12 cellular contexts compared by ENCODE assay signal in genomic region chr2:54618646-54619565, GRCh38.
DNase-seq lines count a peak whose midpoint lies in the region; ATAC-seq and TF ChIP-seq lines count a peak whose summit lies in the region.
"Had no signal": no experiment of that assay in that cellular context is flagged by ENCODE, and none has a peak within 500 bp of the region (broad histone marks: within the 10 kb centered on the region; RNA-seq: fewer than 3 reads in every experiment).

No MANE protein-coding gene starts in this region.

- in situ Hi-C loops in KBM-7 (cut with MboI; ENCODE audit: low pct_unique_long_range_greater_than_20kb, low sequenced_read_pairs) (no loop called here), HAP-1 (cut with MboI; ENCODE audit: low sequenced_read_pairs) (no loop called here)

- no peaks in the 10 kb centered on the region for H3K27me3 ChIP-seq in spleen (replicated peaks in 1 of 7)
- H3K27me3 ChIP-seq in HAP-1 (ENCODE audit: low read depth): no peaks in the 10 kb centered on the region

- peaks cover 15 to 68% (median 36%) of the 10 kb centered on the region in 6 donors for H3K4me1 ChIP-seq in spleen
- H3K4me1 ChIP-seq in HAP-1: no peaks in the 10 kb centered on the region

- H3K9me3 ChIP-seq in spleen (no peaks in the 10 kb centered on the region), HAP-1 (no peaks in the 10 kb centered on the region)

- H3K36me3 Mint-ChIP-seq in activated T-helper 17 cell treated with anti-CD3 and anti-CD28 coated beads, Interleukin-2, amount 50 U/mL, for 72 hours (ENCODE audit: low read depth): peaks cover 96% of the 10 kb centered on the region

- no peaks in the 10 kb centered on the region for H3K9me3 Mint-ChIP-seq in activated T-helper 17 cell treated with anti-CD3 and anti-CD28 coated beads, Interleukin-2, amount 50 U/mL, for 72 hours

- H3K4me3 ChIP-seq in spleen (no peak overlapping the region), HAP-1 (no peak overlapping the region)

- ATAC-seq in activated T-helper 17 cell treated with anti-CD3 and anti-CD28 coated beads, Interleukin-2, amount 50 U/mL, for 72 hours (replicated peaks): no peak
- no peak for ATAC-seq in HG03565 (IDR thresholded peaks at IDR 0.05; ENCODE audit: unreplicated experiment)
- no peak for ATAC-seq in HG03457 (IDR thresholded peaks at IDR 0.05; ENCODE audit: unreplicated experiment)

- H3K27ac ChIP-seq in spleen: peak overlapping the region; percentile 17 to 87 (median 75)

- peak overlapping the region; percentile 84 for H3K27ac Mint-ChIP-seq in activated T-helper 17 cell treated with anti-CD3 and anti-CD28 coated beads, Interleukin-2, amount 50 U/mL, for 72 hours

- peaks cover 2 to 100% (median 60%) of the 10 kb centered on the region in 6 donors for H3K36me3 ChIP-seq in spleen
- H3K36me3 ChIP-seq in HAP-1 (replicated peaks): peaks cover 66% of the 10 kb centered on the region

- intact Hi-C loops in spleen (cut with DNase I; ENCODE audit: low total_unique reads): no loop called here

- H3K4me3 Mint-ChIP-seq in activated T-helper 17 cell treated with anti-CD3 and anti-CD28 coated beads, Interleukin-2, amount 50 U/mL, for 72 hours: no peak overlapping the region

- H3K4me1 Mint-ChIP-seq in activated T-helper 17 cell treated with anti-CD3 and anti-CD28 coated beads, Interleukin-2, amount 50 U/mL, for 72 hours: peaks cover 14% of the 10 kb centered on the region

- TF ChIP-seq CTCF in spleen (IDR thresholded peaks at IDR 0.05 in 8 of 11, conservative IDR thresholded peaks at IDR 0.05 in 3 of 11): no peak

- DNase-seq in KBM-7 (peak; percentile 14), iris pigment epithelial cell (ENCODE audit: low read depth) (peak; percentile 45), spleen (no peak), HAP-1 (ENCODE audit: low spot score in 2 of 2) (no peak)
- DNase-seq in stimulated activated CD4-positive, alpha-beta T cell treated with anti-CD3 and anti-CD28 coated beads, Interleukin-2, amount 100 ng/mL, for 48 hours: no peak
- DNase-seq: activated gamma-delta T cell treated with Interleukin-2 at 50 U/mL for 16 hours, foreskin fibroblast, NCI-H1694, nucleus accumbens had no signal

- no peak for TF ChIP-seq POLR2A in spleen (IDR thresholded peaks at IDR 0.05)

- 54 to 75% (median 62%) methylated on average over 5 of the region's 5 CpGs for WGBS in spleen, 5 donors

- H3K27me3 Mint-ChIP-seq in activated T-helper 17 cell treated with anti-CD3 and anti-CD28 coated beads, Interleukin-2, amount 50 U/mL, for 72 hours: no peaks in the 10 kb centered on the region

Comparison
In these comparisons a context has a peak if more than half of its experiments do, and no peak if none do; other contexts are left out.
1. DNase-seq: peak in KBM-7 (single experiment) and iris pigment epithelial cell (single experiment); none in spleen (single experiment), HAP-1 (0 of 2) and stimulated activated CD4-positive, alpha-beta T cell treated with anti-CD3 and anti-CD28 coated beads, Interleukin-2, amount 100 ng/mL, for 48 hours (0 of 2).